Comparison of ENCODE assay signal across 2 cellular contexts in genomic region chr5:150301901-150302300, GRCh38.
TF ChIP-seq lines count a peak whose summit lies in the region.

No MANE protein-coding gene starts in this region.

TF ChIP-seq in GM23338, 12 proteins besides CTCF, POLR2A, EP300 and RAD21 (continued from another document):
- TF ChIP-seq, protein P1, sequence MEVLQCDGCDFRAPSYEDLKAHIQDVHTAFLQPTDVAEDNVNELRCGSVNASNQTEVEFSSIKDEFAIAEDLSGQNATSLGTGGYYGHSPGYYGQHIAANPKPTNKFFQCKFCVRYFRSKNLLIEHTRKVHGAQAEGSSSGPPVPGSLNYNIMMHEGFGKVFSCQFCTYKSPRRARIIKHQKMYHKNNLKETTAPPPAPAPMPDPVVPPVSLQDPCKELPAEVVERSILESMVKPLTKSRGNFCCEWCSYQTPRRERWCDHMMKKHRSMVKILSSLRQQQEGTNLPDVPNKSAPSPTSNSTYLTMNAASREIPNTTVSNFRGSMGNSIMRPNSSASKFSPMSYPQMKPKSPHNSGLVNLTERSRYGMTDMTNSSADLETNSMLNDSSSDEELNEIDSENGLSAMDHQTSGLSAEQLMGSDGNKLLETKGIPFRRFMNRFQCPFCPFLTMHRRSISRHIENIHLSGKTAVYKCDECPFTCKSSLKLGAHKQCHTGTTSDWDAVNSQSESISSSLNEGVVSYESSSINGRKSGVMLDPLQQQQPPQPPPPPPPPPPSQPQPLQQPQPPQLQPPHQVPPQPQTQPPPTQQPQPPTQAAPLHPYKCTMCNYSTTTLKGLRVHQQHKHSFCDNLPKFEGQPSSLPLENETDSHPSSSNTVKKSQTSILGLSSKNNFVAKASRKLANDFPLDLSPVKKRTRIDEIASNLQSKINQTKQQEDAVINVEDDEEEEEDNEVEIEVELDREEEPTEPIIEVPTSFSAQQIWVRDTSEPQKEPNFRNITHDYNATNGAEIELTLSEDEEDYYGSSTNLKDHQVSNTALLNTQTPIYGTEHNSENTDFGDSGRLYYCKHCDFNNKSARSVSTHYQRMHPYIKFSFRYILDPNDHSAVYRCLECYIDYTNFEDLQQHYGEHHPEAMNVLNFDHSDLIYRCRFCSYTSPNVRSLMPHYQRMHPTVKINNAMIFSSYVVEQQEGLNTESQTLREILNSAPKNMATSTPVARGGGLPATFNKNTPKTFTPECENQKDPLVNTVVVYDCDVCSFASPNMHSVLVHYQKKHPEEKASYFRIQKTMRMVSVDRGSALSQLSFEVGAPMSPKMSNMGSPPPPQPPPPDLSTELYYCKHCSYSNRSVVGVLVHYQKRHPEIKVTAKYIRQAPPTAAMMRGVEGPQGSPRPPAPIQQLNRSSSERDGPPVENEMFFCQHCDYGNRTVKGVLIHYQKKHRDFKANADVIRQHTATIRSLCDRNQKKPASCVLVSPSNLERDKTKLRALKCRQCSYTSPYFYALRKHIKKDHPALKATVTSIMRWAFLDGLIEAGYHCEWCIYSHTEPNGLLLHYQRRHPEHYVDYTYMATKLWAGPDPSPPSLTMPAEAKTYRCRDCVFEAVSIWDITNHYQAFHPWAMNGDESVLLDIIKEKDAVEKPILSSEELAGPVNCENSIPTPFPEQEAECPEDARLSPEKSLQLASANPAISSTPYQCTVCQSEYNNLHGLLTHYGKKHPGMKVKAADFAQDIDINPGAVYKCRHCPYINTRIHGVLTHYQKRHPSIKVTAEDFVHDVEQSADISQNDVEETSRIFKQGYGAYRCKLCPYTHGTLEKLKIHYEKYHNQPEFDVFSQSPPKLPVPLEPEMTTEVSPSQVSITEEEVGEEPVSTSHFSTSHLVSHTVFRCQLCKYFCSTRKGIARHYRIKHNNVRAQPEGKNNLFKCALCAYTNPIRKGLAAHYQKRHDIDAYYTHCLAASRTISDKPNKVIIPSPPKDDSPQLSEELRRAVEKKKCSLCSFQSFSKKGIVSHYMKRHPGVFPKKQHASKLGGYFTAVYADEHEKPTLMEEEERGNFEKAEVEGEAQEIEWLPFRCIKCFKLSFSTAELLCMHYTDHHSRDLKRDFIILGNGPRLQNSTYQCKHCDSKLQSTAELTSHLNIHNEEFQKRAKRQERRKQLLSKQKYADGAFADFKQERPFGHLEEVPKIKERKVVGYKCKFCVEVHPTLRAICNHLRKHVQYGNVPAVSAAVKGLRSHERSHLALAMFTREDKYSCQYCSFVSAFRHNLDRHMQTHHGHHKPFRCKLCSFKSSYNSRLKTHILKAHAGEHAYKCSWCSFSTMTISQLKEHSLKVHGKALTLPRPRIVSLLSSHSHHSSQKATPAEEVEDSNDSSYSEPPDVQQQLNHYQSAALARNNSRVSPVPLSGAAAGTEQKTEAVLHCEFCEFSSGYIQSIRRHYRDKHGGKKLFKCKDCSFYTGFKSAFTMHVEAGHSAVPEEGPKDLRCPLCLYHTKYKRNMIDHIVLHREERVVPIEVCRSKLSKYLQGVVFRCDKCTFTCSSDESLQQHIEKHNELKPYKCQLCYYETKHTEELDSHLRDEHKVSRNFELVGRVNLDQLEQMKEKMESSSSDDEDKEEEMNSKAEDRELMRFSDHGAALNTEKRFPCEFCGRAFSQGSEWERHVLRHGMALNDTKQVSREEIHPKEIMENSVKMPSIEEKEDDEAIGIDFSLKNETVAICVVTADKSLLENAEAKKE (CRISPR knock-in tag; IDR thresholded peaks at IDR 0.05) = no peak
- no peak for TF ChIP-seq NANOG (IDR thresholded peaks at IDR 0.05; ENCODE audit: borderline replicate concordance)
- TF ChIP-seq REST (IDR thresholded peaks at IDR 0.05; ENCODE audit: unreplicated experiment) = no peak
- TF ChIP-seq EZH2phosphoT487 (IDR thresholded peaks at IDR 0.05; ENCODE audit: unreplicated experiment) = no peak
- TF ChIP-seq STAT1 (IDR thresholded peaks at IDR 0.05; ENCODE audit: unreplicated experiment) = no peak
- no peak for TF ChIP-seq ZNF331 (CRISPR knock-in tag; IDR thresholded peaks at IDR 0.05; ENCODE audit: low read depth)
- no peak for TF ChIP-seq ZNF114 (CRISPR knock-in tag; IDR thresholded peaks at IDR 0.05)
- TF ChIP-seq CREB1 (CRISPR knock-in tag; IDR thresholded peaks at IDR 0.05; ENCODE audit: low read depth) = no peak
- TF ChIP-seq JUNB (IDR thresholded peaks at IDR 0.05; ENCODE audit: unreplicated experiment) = no peak

TF ChIP-seq in WTC11, 78 proteins besides CTCF, POLR2A, EP300 and RAD21 (continued from another document):
- TF ChIP-seq JAZF1 (CRISPR knock-in tag; IDR thresholded peaks at IDR 0.05) = no peak
- TF ChIP-seq ETV6 (CRISPR knock-in tag; IDR thresholded peaks at IDR 0.05) = no peak
- TF ChIP-seq GABPB1 (CRISPR knock-in tag; IDR thresholded peaks at IDR 0.05) = no peak
- TF ChIP-seq, protein P2, sequence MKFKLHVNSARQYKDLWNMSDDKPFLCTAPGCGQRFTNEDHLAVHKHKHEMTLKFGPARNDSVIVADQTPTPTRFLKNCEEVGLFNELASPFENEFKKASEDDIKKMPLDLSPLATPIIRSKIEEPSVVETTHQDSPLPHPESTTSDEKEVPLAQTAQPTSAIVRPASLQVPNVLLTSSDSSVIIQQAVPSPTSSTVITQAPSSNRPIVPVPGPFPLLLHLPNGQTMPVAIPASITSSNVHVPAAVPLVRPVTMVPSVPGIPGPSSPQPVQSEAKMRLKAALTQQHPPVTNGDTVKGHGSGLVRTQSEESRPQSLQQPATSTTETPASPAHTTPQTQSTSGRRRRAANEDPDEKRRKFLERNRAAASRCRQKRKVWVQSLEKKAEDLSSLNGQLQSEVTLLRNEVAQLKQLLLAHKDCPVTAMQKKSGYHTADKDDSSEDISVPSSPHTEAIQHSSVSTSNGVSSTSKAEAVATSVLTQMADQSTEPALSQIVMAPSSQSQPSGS (CRISPR knock-in tag; IDR thresholded peaks at IDR 0.05; ENCODE audit: borderline replicate concordance, low read depth) = no peak
- TF ChIP-seq ATF3 (CRISPR knock-in tag; conservative IDR thresholded peaks at IDR 0.05) = no peak
- TF ChIP-seq FOXP4 (CRISPR knock-in tag; IDR thresholded peaks at IDR 0.05) = no peak
